20 cellular contexts compared by ENCODE assay signal in genomic region chr4:88575222-88575621, GRCh38. TPM values are rescaled to one million over a fixed set of nuclear protein-coding genes. Genes with fewer than 3 reads are reported as not detected.
DNase-seq lines count a peak whose midpoint lies in the region.
"Had no signal": no experiment of that assay in that cellular context is flagged by ENCODE, and none has a peak within 500 bp of the region (broad histone marks: within the 10 kb centered on the region; RNA-seq: fewer than 3 reads in every experiment).

No MANE protein-coding gene starts in this region.

- no peak overlapping the region for H3K27ac Mint-ChIP-seq in CD4-positive, alpha-beta memory T cell
- H3K27ac Mint-ChIP-seq in activated naive CD4-positive, alpha-beta T cell treated with anti-CD3 and anti-CD28 coated beads, Interleukin-2, amount 10 ng/mL, durations not matched to agents 7 days and 5 days = no peak overlapping the region
- H3K27ac Mint-ChIP-seq: CD4-positive, CD25-positive, alpha-beta regulatory T cell had no signal

- no peak overlapping the region for H3K4me3 Mint-ChIP-seq in CD4-positive, alpha-beta memory T cell
- no peak overlapping the region for H3K4me3 Mint-ChIP-seq in activated naive CD4-positive, alpha-beta T cell treated with anti-CD3 and anti-CD28 coated beads, Interleukin-2, amount 10 ng/mL, durations not matched to agents 7 days and 5 days
- H3K4me3 Mint-ChIP-seq: CD4-positive, CD25-positive, alpha-beta regulatory T cell had no signal

- no peaks in the 10 kb centered on the region for H3K36me3 ChIP-seq in SJCRH30
- H3K36me3 ChIP-seq in CD4-positive, alpha-beta memory T cell (ENCODE audit: insufficient read depth, low read length) = no peaks in the 10 kb centered on the region
- H3K36me3 ChIP-seq: BE2C had no signal

- peak overlapping the region; percentile 67 for H3K27ac ChIP-seq in SJCRH30
- no peak overlapping the region for H3K27ac ChIP-seq in CD4-positive, alpha-beta memory T cell (ENCODE audit: low read depth, low read length)

- no peaks in the 10 kb centered on the region for H3K9me3 Mint-ChIP-seq in CD4-positive, alpha-beta memory T cell
- no peaks in the 10 kb centered on the region for H3K9me3 Mint-ChIP-seq in activated naive CD4-positive, alpha-beta T cell treated with anti-CD3 and anti-CD28 coated beads, Interleukin-2, amount 10 ng/mL, durations not matched to agents 7 days and 5 days

- H3K4me1 Mint-ChIP-seq in CD4-positive, alpha-beta memory T cell = no peaks in the 10 kb centered on the region
- H3K4me1 Mint-ChIP-seq in activated naive CD4-positive, alpha-beta T cell treated with anti-CD3 and anti-CD28 coated beads, Interleukin-2, amount 10 ng/mL, durations not matched to agents 7 days and 5 days = no peaks in the 10 kb centered on the region
- H3K4me1 Mint-ChIP-seq: CD4-positive, CD25-positive, alpha-beta regulatory T cell had no signal

- no peaks in the 10 kb centered on the region for H3K9me3 ChIP-seq in SJCRH30 (replicated peaks)
- H3K9me3 ChIP-seq in CD4-positive, alpha-beta memory T cell (ENCODE audit: control insufficient read depth in 1 of 2, low read length in 2 of 2) = no peaks in the 10 kb centered on the region
- H3K9me3 ChIP-seq: BE2C had no signal

- DNase-seq in LHCN-M2 (ENCODE audit: low read depth) = peak; percentile 95
- peak; percentile 87 to 97 for DNase-seq in SJCRH30
- peak; percentile 33 for DNase-seq in medulla oblongata (ENCODE audit: extremely low spot score)
- DNase-seq in putamen (ENCODE audit: low spot score) = peak; percentile 71
- DNase-seq in CD4-positive, alpha-beta memory T cell = no peak
- DNase-seq in amygdala (lab: John Stamatoyannopoulos, UW) = no peak
- no peak for DNase-seq in activated naive CD4-positive, alpha-beta T cell treated with anti-CD3 and anti-CD28 coated beads, Interleukin-2, amount 10 ng/mL, durations not matched to agents 7 days and 5 days
- DNase-seq: BE2C; CD4-positive, CD25-positive, alpha-beta regulatory T cell; COR-L47; GOT3; IMR-90; NCI-H1417; NCI-H1694 treated with DMSO at 0.1 percent for 48 hours; NCI-H2081 treated with DMSO at 0.1 percent for 48 hours; NCI-H446 treated with DMSO at 0.1 percent for 48 hours; NCI-H526 treated with DMSO at 0.1 percent for 48 hours; PC-3; RPMI8226; SIG-M5 had no signal

- H3K36me3 Mint-ChIP-seq in CD4-positive, alpha-beta memory T cell = peaks cover 0 to 3% of the 10 kb centered on the region in 2 donors
- H3K36me3 Mint-ChIP-seq in activated naive CD4-positive, alpha-beta T cell treated with anti-CD3 and anti-CD28 coated beads, Interleukin-2, amount 10 ng/mL, durations not matched to agents 7 days and 5 days = no peaks in the 10 kb centered on the region
- H3K36me3 Mint-ChIP-seq: CD4-positive, CD25-positive, alpha-beta regulatory T cell had no signal

- intact Hi-C loops in CD4-positive, alpha-beta memory T cell (cut with micrococcal nuclease) = no loop called here

- POLR2A ChIA-PET in CD4-positive, alpha-beta memory T cell (lab: Charles Lee; ENCODE audit: partially characterized antibody) = no interaction called here

- no peaks in the 10 kb centered on the region for H3K27me3 ChIP-seq in SJCRH30
- H3K27me3 ChIP-seq in CD4-positive, alpha-beta memory T cell (ENCODE audit: insufficient read depth, low read length) = no peaks in the 10 kb centered on the region
- H3K27me3 ChIP-seq: BE2C had no signal

- CTCF ChIA-PET in CD4-positive, alpha-beta memory T cell (lab: Charles Lee; ENCODE audit: partially characterized antibody) = interaction anchor here (1.7 kb wide), 1 partner anchor 35 kb away, joined by 8 read pairs; no protein-coding TSS in a partner anchor
- CTCF ChIA-PET in activated naive CD4-positive, alpha-beta T cell treated with anti-CD3 and anti-CD28 coated beads, Interleukin-2, amount 10 ng/mL, durations not matched to agents 7 days and 5 days (lab: Charles Lee) = no interaction called here

- H3K4me1 ChIP-seq in SJCRH30 = peaks cover 36% of the 10 kb centered on the region
- H3K4me1 ChIP-seq in CD4-positive, alpha-beta memory T cell (ENCODE audit: insufficient read depth, low read length) = no peaks in the 10 kb centered on the region
- H3K4me1 ChIP-seq: BE2C had no signal

- no peaks in the 10 kb centered on the region for H3K27me3 Mint-ChIP-seq in CD4-positive, alpha-beta memory T cell
- H3K27me3 Mint-ChIP-seq in activated naive CD4-positive, alpha-beta T cell treated with anti-CD3 and anti-CD28 coated beads, Interleukin-2, amount 10 ng/mL, durations not matched to agents 7 days and 5 days = no peaks in the 10 kb centered on the region

- H3K4me3 ChIP-seq in SJCRH30 = no peak overlapping the region
- no peak overlapping the region for H3K4me3 ChIP-seq in CD4-positive, alpha-beta memory T cell (ENCODE audit: low read length in 2 of 2)

RNA-seq across cellular contexts. Expression of gene HERC3, which starts 17.1 kb away (rescaled TPM):
- 21.3 and 21.8 TPM in 2 replicates for total RNA-seq in LHCN-M2 (2014; rRNA removed)
- polyA plus RNA-seq in LHCN-M2 (2012) = 12.1 TPM
- 29.7 and 31.8 TPM in 2 replicates for total RNA-seq in SJCRH30 (2014; rRNA removed; shearing (Covaris generic))
- total RNA-seq in CD4-positive, alpha-beta memory T cell = 10 to 100 TPM; 95.5 to 97.1 TPM
- polyA plus RNA-seq in CD4-positive, alpha-beta memory T cell = 10 to 100 TPM; 39.9 to 44.8 TPM

RNA-seq across cellular contexts. Expression of gene PYURF, which starts 51.6 kb away (rescaled TPM):
- 97.4 and 101 TPM in 2 replicates for total RNA-seq in LHCN-M2 (2014; rRNA removed)
- polyA plus RNA-seq in LHCN-M2 (2012) = 71.1 TPM
- total RNA-seq in SJCRH30 (2014; rRNA removed; shearing (Covaris generic)) = 155 TPM in 2 replicates
- total RNA-seq in CD4-positive, alpha-beta memory T cell = 10 to 100 TPM; 54.5 to 60.4 TPM
- 100 to 1,000 TPM; 260 to 446 TPM for polyA plus RNA-seq in CD4-positive, alpha-beta memory T cell

Comparison
In these comparisons a context has a peak if more than half of its experiments do, and no peak if none do; other contexts are left out.
1. DNase-seq: peak in LHCN-M2 (single experiment), SJCRH30 (2 of 2), medulla oblongata (single experiment) and putamen (single experiment); none in CD4-positive, alpha-beta memory T cell (0 of 5), amygdala (0 of 56) and activated naive CD4-positive, alpha-beta T cell treated with anti-CD3 and anti-CD28 coated beads, Interleukin-2, amount 10 ng/mL, durations not matched to agents 7 days and 5 days (single experiment).